ENCODE assay signal across 1 cellular context in the genomic region with DNA sequence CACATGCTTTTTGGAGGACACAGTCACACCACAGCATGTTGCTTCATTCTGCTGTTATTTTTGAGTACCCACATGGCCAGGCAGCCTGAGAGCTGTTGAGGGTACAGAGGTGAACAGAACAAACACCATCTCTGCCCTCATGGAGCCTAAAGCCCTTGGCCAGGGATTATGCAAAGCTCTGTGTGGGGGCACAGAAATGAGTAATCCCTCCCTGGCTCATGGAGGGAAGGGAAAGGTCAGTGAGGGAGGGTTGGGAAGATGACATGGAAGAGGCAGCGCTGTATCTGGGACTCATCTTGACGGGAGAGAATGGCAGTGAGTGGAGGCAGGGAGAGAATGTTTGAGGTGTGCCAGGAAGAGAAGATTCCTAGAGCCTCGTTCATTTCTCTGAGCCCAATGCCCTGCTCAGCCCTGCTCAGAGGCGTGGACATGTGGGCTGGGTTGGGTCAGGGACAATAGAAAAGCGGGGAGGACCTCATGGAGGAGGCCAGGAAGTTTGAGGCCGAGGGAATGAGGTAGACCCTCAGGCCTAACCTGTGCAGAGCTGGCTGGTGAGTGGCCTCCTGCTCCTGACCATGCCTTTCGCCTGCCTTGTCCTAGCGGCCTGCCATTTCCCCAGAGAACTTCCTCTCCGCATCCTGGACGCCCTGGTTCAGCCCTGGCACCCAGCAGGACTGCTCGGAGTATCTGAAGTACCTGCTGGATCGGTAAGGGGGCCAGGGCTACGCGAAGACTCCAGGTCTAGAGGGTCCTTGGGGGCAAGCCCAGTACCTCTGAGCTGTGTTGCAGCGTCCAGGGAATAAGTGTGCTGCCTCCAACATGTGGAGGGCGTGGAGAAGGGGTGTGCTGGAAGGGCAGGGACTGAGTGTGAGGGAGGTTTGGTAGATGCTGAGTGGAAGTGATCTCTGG.
TF ChIP-seq lines count a peak whose summit lies in the region.

No MANE protein-coding gene starts in this region.

TF ChIP-seq in GM23338, 12 proteins besides CTCF, POLR2A, EP300 and RAD21 (continued from another document):
- TF ChIP-seq, protein P1, sequence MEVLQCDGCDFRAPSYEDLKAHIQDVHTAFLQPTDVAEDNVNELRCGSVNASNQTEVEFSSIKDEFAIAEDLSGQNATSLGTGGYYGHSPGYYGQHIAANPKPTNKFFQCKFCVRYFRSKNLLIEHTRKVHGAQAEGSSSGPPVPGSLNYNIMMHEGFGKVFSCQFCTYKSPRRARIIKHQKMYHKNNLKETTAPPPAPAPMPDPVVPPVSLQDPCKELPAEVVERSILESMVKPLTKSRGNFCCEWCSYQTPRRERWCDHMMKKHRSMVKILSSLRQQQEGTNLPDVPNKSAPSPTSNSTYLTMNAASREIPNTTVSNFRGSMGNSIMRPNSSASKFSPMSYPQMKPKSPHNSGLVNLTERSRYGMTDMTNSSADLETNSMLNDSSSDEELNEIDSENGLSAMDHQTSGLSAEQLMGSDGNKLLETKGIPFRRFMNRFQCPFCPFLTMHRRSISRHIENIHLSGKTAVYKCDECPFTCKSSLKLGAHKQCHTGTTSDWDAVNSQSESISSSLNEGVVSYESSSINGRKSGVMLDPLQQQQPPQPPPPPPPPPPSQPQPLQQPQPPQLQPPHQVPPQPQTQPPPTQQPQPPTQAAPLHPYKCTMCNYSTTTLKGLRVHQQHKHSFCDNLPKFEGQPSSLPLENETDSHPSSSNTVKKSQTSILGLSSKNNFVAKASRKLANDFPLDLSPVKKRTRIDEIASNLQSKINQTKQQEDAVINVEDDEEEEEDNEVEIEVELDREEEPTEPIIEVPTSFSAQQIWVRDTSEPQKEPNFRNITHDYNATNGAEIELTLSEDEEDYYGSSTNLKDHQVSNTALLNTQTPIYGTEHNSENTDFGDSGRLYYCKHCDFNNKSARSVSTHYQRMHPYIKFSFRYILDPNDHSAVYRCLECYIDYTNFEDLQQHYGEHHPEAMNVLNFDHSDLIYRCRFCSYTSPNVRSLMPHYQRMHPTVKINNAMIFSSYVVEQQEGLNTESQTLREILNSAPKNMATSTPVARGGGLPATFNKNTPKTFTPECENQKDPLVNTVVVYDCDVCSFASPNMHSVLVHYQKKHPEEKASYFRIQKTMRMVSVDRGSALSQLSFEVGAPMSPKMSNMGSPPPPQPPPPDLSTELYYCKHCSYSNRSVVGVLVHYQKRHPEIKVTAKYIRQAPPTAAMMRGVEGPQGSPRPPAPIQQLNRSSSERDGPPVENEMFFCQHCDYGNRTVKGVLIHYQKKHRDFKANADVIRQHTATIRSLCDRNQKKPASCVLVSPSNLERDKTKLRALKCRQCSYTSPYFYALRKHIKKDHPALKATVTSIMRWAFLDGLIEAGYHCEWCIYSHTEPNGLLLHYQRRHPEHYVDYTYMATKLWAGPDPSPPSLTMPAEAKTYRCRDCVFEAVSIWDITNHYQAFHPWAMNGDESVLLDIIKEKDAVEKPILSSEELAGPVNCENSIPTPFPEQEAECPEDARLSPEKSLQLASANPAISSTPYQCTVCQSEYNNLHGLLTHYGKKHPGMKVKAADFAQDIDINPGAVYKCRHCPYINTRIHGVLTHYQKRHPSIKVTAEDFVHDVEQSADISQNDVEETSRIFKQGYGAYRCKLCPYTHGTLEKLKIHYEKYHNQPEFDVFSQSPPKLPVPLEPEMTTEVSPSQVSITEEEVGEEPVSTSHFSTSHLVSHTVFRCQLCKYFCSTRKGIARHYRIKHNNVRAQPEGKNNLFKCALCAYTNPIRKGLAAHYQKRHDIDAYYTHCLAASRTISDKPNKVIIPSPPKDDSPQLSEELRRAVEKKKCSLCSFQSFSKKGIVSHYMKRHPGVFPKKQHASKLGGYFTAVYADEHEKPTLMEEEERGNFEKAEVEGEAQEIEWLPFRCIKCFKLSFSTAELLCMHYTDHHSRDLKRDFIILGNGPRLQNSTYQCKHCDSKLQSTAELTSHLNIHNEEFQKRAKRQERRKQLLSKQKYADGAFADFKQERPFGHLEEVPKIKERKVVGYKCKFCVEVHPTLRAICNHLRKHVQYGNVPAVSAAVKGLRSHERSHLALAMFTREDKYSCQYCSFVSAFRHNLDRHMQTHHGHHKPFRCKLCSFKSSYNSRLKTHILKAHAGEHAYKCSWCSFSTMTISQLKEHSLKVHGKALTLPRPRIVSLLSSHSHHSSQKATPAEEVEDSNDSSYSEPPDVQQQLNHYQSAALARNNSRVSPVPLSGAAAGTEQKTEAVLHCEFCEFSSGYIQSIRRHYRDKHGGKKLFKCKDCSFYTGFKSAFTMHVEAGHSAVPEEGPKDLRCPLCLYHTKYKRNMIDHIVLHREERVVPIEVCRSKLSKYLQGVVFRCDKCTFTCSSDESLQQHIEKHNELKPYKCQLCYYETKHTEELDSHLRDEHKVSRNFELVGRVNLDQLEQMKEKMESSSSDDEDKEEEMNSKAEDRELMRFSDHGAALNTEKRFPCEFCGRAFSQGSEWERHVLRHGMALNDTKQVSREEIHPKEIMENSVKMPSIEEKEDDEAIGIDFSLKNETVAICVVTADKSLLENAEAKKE (CRISPR knock-in tag; IDR thresholded peaks at IDR 0.05) = no peak
- no peak for TF ChIP-seq NANOG (IDR thresholded peaks at IDR 0.05; ENCODE audit: borderline replicate concordance)
- TF ChIP-seq EZH2 (IDR thresholded peaks at IDR 0.05; ENCODE audit: low read depth, unreplicated experiment) = no peak
- TF ChIP-seq ZNF114 (CRISPR knock-in tag; IDR thresholded peaks at IDR 0.05) = no peak
- no peak for TF ChIP-seq POLR2AphosphoS5 (IDR thresholded peaks at IDR 0.05; ENCODE audit: low read depth)
- TF ChIP-seq, protein P2, sequence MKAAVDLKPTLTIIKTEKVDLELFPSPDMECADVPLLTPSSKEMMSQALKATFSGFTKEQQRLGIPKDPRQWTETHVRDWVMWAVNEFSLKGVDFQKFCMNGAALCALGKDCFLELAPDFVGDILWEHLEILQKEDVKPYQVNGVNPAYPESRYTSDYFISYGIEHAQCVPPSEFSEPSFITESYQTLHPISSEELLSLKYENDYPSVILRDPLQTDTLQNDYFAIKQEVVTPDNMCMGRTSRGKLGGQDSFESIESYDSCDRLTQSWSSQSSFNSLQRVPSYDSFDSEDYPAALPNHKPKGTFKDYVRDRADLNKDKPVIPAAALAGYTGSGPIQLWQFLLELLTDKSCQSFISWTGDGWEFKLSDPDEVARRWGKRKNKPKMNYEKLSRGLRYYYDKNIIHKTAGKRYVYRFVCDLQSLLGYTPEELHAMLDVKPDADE (IDR thresholded peaks at IDR 0.05) = no peak
- TF ChIP-seq EZH2phosphoT487 (IDR thresholded peaks at IDR 0.05; ENCODE audit: unreplicated experiment) = no peak
- no peak for TF ChIP-seq ZNF331 (CRISPR knock-in tag; IDR thresholded peaks at IDR 0.05; ENCODE audit: low read depth)
- TF ChIP-seq STAT1 (IDR thresholded peaks at IDR 0.05; ENCODE audit: unreplicated experiment) = no peak
- no peak for TF ChIP-seq JUNB (IDR thresholded peaks at IDR 0.05; ENCODE audit: unreplicated experiment)
